ENCODE assay signal across 1 cellular context in genomic region chr17:82274134-82275020, GRCh38.
TF ChIP-seq lines count a peak whose summit lies in the region.

No MANE protein-coding gene starts in this region.

TF ChIP-seq in HepG2, 621 proteins besides CTCF, POLR2A, EP300 and RAD21 (continued from another document):
- TF ChIP-seq STAT6 (CRISPR knock-in tag; IDR thresholded peaks at IDR 0.05; ENCODE audit: borderline replicate concordance) (no peak), RARG (CRISPR knock-in tag; IDR thresholded peaks at IDR 0.05; ENCODE audit: low read depth) (no peak), CENPX (CRISPR knock-in tag; IDR thresholded peaks at IDR 0.05) (no peak), ZFYVE20 (CRISPR knock-in tag; IDR thresholded peaks at IDR 0.05; ENCODE audit: borderline replicate concordance, low read depth) (no peak), NCOA2 (CRISPR knock-in tag; IDR thresholded peaks at IDR 0.05) (no peak), PTBP1 (IDR thresholded peaks at IDR 0.05; ENCODE audit: low read depth, low read length, poor library complexity, severe bottlenecking) (no peak), MIXL1 (CRISPR knock-in tag; IDR thresholded peaks at IDR 0.05) (no peak), HNF1A (IDR thresholded peaks at IDR 0.05; ENCODE audit: low read depth) (no peak), HNF1A (CRISPR knock-in tag; IDR thresholded peaks at IDR 0.05; ENCODE audit: borderline replicate concordance) (no peak), TGIF2 (CRISPR knock-in tag; IDR thresholded peaks at IDR 0.05) (no peak), ZNF121 (CRISPR knock-in tag; IDR thresholded peaks at IDR 0.05) (no peak), CENPBD1 (CRISPR knock-in tag; IDR thresholded peaks at IDR 0.05; ENCODE audit: borderline replicate concordance, low read depth) (no peak), ZSCAN22 (CRISPR knock-in tag; IDR thresholded peaks at IDR 0.05) (no peak), NFIC (IDR thresholded peaks at IDR 0.05; ENCODE audit: low read length) (no peak), MZF1 (CRISPR knock-in tag; IDR thresholded peaks at IDR 0.05; ENCODE audit: borderline replicate concordance) (0 out of 2 replicates have a peak, but pooled peaks have one; percentile 15), ELF4 (CRISPR knock-in tag; IDR thresholded peaks at IDR 0.05; ENCODE audit: borderline replicate concordance) (no peak), GFI1 (CRISPR knock-in tag; IDR thresholded peaks at IDR 0.05; ENCODE audit: borderline replicate concordance) (no peak), RXRB (CRISPR knock-in tag; IDR thresholded peaks at IDR 0.05; ENCODE audit: borderline replicate concordance) (0 out of 2 replicates have a peak, but pooled peaks have one; percentile 2), ZNF30 (CRISPR knock-in tag; IDR thresholded peaks at IDR 0.05) (0 out of 2 replicates have a peak, but pooled peaks have one; percentile 3), ZNF414 (CRISPR knock-in tag; IDR thresholded peaks at IDR 0.05) (0 out of 2 replicates have a peak, but pooled peaks have one; percentile 5), ZC3H13 (CRISPR knock-in tag; IDR thresholded peaks at IDR 0.05) (peak; percentile 26; the same call in 1 of the 2 replicates), CHCHD3 (CRISPR knock-in tag; IDR thresholded peaks at IDR 0.05) (0 out of 2 replicates have a peak, but pooled peaks have one; percentile 14), ZNF747 (CRISPR knock-in tag; IDR thresholded peaks at IDR 0.05; ENCODE audit: borderline replicate concordance) (no peak), HMG20B (CRISPR knock-in tag; conservative IDR thresholded peaks at IDR 0.05) (no peak), NFE2 (CRISPR knock-in tag; IDR thresholded peaks at IDR 0.05) (no peak), LRRFIP1 (CRISPR knock-in tag; conservative IDR thresholded peaks at IDR 0.05) (no peak), IKZF5 (CRISPR knock-in tag; IDR thresholded peaks at IDR 0.05) (no peak), ZNF883 (CRISPR knock-in tag; IDR thresholded peaks at IDR 0.05; ENCODE audit: not compliant biosample characterization) (no peak), HNF1B (CRISPR knock-in tag; IDR thresholded peaks at IDR 0.05) (peak; percentile 26; the same call in 1 of the 2 replicates), PRDM15 (CRISPR knock-in tag; IDR thresholded peaks at IDR 0.05) (no peak)
TF ChIP-seq in HepG2: peak in this region for 15.
